In genomic region chr1:12524266-12524665, GRCh38 we compare ENCODE assay signal across 25 cellular contexts.
DNase-seq lines count a peak whose midpoint lies in the region; ATAC-seq and TF ChIP-seq lines count a peak whose summit lies in the region.
"Had no signal": no experiment of that assay in that cellular context is flagged by ENCODE, and none has a peak within 500 bp of the region (broad histone marks: within the 10 kb centered on the region; RNA-seq: fewer than 3 reads in every experiment).

No MANE protein-coding gene starts in this region.

- intact Hi-C loops in HCT116 (cut with micrococcal nuclease) (no loop called here), right lobe of liver (cut with DNase I) (loop anchor here (10.0 kb wide), 1 partner anchor 69 kb away; no protein-coding TSS in a partner anchor), gastrocnemius medialis (cut with DNase I; ENCODE audit: low total_unique reads) (no loop called here), lower lobe of right lung (cut with DNase I) (no loop called here)

- no peaks in the 10 kb centered on the region for H3K36me3 ChIP-seq in HCT116 (ENCODE audit: control insufficient read depth in 1 of 2, insufficient read depth in 2 of 2, low read length in 2 of 2)
- H3K36me3 ChIP-seq in right lobe of liver = no peaks in the 10 kb centered on the region
- no peaks in the 10 kb centered on the region for H3K36me3 ChIP-seq in gastrocnemius medialis
- H3K36me3 ChIP-seq in lower lobe of right lung = no peaks in the 10 kb centered on the region
- H3K36me3 ChIP-seq: SJSA1 had no signal

- peaks cover 2 to 19% (median 6%) of the 10 kb centered on the region in 3 donors for H3K4me1 Mint-ChIP-seq in T-cell

- H3K9me3 Mint-ChIP-seq in T-cell = peaks cover 0 to 4% (median 0%) of the 10 kb centered on the region in 3 donors

- no peaks in the 10 kb centered on the region for H3K27me3 Mint-ChIP-seq in T-cell
- H3K27me3 Mint-ChIP-seq: CD4-positive, alpha-beta memory T cell had no signal

- no peaks in the 10 kb centered on the region for H4K20me1 ChIP-seq in HCT116 (ENCODE audit: insufficient read depth)

- no peaks in the 10 kb centered on the region for H3K79me2 ChIP-seq in HCT116 (ENCODE audit: insufficient read depth, low read length)

- POLR2A ChIA-PET in HCT116 (lab: Charles Lee) (no interaction called here), T-cell (lab: Charles Lee) (no interaction called here)

- in situ Hi-C loops in gastrocnemius medialis (cut with MboI; ENCODE audit: low sequenced_read_pairs in 4 of 4) = no loop called here

- H3K4me3 ChIP-seq in HCT116 (replicated peaks in 1 of 2; ENCODE audit: low read depth in 1 of 2, low read length in 2 of 2) = no peak overlapping the region
- H3K4me3 ChIP-seq in right lobe of liver = no peak overlapping the region
- H3K4me3 ChIP-seq in gastrocnemius medialis = no peak overlapping the region
- H3K4me3 ChIP-seq in lower lobe of right lung = no peak overlapping the region
- H3K4me3 ChIP-seq: SJSA1 had no signal

- H3K4me1 ChIP-seq in HCT116 (ENCODE audit: control insufficient read depth in 1 of 2, insufficient read depth in 2 of 2, low read length in 2 of 2) (peaks cover 17 to 36% of the 10 kb centered on the region in 2 experiments; a peak in 3 of 4 replicates), right lobe of liver (peaks cover 0 to 53% (median 14%) of the 10 kb centered on the region in 4 donors), gastrocnemius medialis (peaks cover 17 to 21% of the 10 kb centered on the region in 2 donors), lower lobe of right lung (peaks cover 40% of the 10 kb centered on the region)

- H3K9me3 ChIP-seq in HCT116 (ENCODE audit: control insufficient read depth in 1 of 2, insufficient read depth in 1 of 2, low read depth in 1 of 2, low read length in 2 of 2) = no peaks in the 10 kb centered on the region
- no peaks in the 10 kb centered on the region for H3K9me3 ChIP-seq in right lobe of liver
- H3K9me3 ChIP-seq in gastrocnemius medialis = no peaks in the 10 kb centered on the region
- H3K9me3 ChIP-seq in lower lobe of right lung = no peaks in the 10 kb centered on the region
- H3K9me3 ChIP-seq: SJSA1 had no signal

- H3K27ac Mint-ChIP-seq in T-cell = peak overlapping the region; percentile 15 to 16

- H3K36me3 Mint-ChIP-seq in T-cell = peaks cover 6% of the 10 kb centered on the region
- H3K36me3 Mint-ChIP-seq: CD4-positive, alpha-beta memory T cell had no signal

- no peak overlapping the region for H3K4me2 ChIP-seq in HCT116 (ENCODE audit: low read length)

- TF ChIP-seq RAD21 in HCT116 (IDR thresholded peaks at IDR 0.05; ENCODE audit: low read depth) = no peak

- H3K27me3 ChIP-seq in HCT116 (ENCODE audit: insufficient read depth, low read length) = no peaks in the 10 kb centered on the region
- no peaks in the 10 kb centered on the region for H3K27me3 ChIP-seq in right lobe of liver
- H3K27me3 ChIP-seq in gastrocnemius medialis = no peaks in the 10 kb centered on the region
- no peaks in the 10 kb centered on the region for H3K27me3 ChIP-seq in lower lobe of right lung (ENCODE audit: low read depth)
- H3K27me3 ChIP-seq: SJSA1 had no signal

- no peaks in the 10 kb centered on the region for H3K9me2 ChIP-seq in HCT116 (ENCODE audit: insufficient read depth)

- no peak overlapping the region for H3K4me3 Mint-ChIP-seq in T-cell
- H3K4me3 Mint-ChIP-seq: CD4-positive, alpha-beta memory T cell had no signal

- WGBS in right lobe of liver (ENCODE audit: insufficient coverage, low coverage, low lambda C conversion rate, missing lambda C conversion rate) = 100% methylated on average over 2 of the region's 2 CpGs

- TF ChIP-seq POLR2A in HCT116 (IDR thresholded peaks at IDR 0.05; ENCODE audit: borderline replicate concordance, extremely low read depth, insufficient read depth, insufficient read length) (no peak), right lobe of liver (IDR thresholded peaks at IDR 0.05) (no peak), gastrocnemius medialis (IDR thresholded peaks at IDR 0.05) (no peak)

- H2AFZ ChIP-seq in HCT116 (ENCODE audit: low read depth, low read length, poor library complexity, severe bottlenecking) = no peak overlapping the region

- no TSS peak for BruUV-seq in HCT116 (replicated peaks; lab: Mats Ljungman, UMichigan)

- DNase-seq in HCT116 (ENCODE audit: low read depth, low spot score) = no peak
- DNase-seq in T-cell = no peak
- no peak for DNase-seq in right lobe of liver
- DNase-seq in gastrocnemius medialis = no peak
- DNase-seq in lower lobe of right lung = no peak
- no peak for DNase-seq in NCI-H345 treated with DMSO at 0.1 percent for 48 hours (lab: John Stamatoyannopoulos, UW; ENCODE audit: unreplicated experiment)
- DNase-seq: C1 segment of cervical spinal cord; CD4-positive, alpha-beta memory T cell; COR-L47; DMS53; HCEC 1CT; Kasumi-1; NCI-H1105; NCI-H1436 treated with DMSO at 0.1 percent for 48 hours; NCI-H187 treated with DMSO at 0.1 percent for 48 hours; NCI-H2107; NCI-H446 treated with DMSO at 0.1 percent for 48 hours; NCI-H526; NCI-H82; NK-92 treated with Interleukin-12 subunit alpha and Interleukin-12 subunit beta, amount 100 ng/mL, for 24 hours; PC-3; Right ventricle myocardium superior; RPMI8226 had no signal

- RAD21 ChIA-PET in HCT116 (lab: Charles Lee; ENCODE audit: low non-redundant PET in 1 of 2, low total read pairs in 2 of 2, uncharacterized antibody in 2 of 2, unreplicated experiment in 2 of 2) = no interaction called here

- CTCF ChIA-PET in HCT116 (lab: Charles Lee) = no interaction called here
- CTCF ChIA-PET in T-cell (lab: Charles Lee) = no interaction called here

- TF ChIP-seq CTCF in HCT116 (IDR thresholded peaks at IDR 0.05 in 2 of 3, conservative IDR thresholded peaks at IDR 0.05 in 1 of 3; ENCODE audit: borderline replicate concordance in 1 of 3, insufficient read depth in 1 of 3, low read depth in 2 of 3, low read length in 2 of 3) (no peak), right lobe of liver (IDR thresholded peaks at IDR 0.05) (no peak), gastrocnemius medialis (IDR thresholded peaks at IDR 0.05 in 4 of 5, conservative IDR thresholded peaks at IDR 0.05 in 1 of 5) (no peak), lower lobe of right lung (IDR thresholded peaks at IDR 0.05) (no peak)

- no peak overlapping the region for H3K9ac ChIP-seq in HCT116 (ENCODE audit: low read length)

- H3K27ac ChIP-seq in HCT116 (ENCODE audit: low read depth, low read length) = no peak overlapping the region
- peak overlapping the region; percentile 52 to 95 (median 55) for H3K27ac ChIP-seq in right lobe of liver
- H3K27ac ChIP-seq in gastrocnemius medialis = peak overlapping the region; percentile 11 to 80 (median 74)
- no peak overlapping the region for H3K27ac ChIP-seq in lower lobe of right lung
- H3K27ac ChIP-seq: SJSA1 had no signal

- ATAC-seq in HCT116 (no peak), T-cell (replicated peaks in 1 of 4) (no peak), right lobe of liver (no peak), gastrocnemius medialis (no peak), lower lobe of right lung (no peak), HG03135 (IDR thresholded peaks at IDR 0.05; ENCODE audit: unreplicated experiment) (no peak)
- ATAC-seq: PC-3 had no signal

TF ChIP-seq in HCT116, 20 proteins besides CTCF, POLR2A, EP300 and RAD21:
- TF ChIP-seq CBX3 (IDR thresholded peaks at IDR 0.05; ENCODE audit: low read depth) (0 out of 2 replicates have a peak, but pooled peaks have one; percentile 13), POLR2AphosphoS5 (IDR thresholded peaks at IDR 0.05; ENCODE audit: low read depth, low read length) (no peak)

Comparison
In these comparisons a context has a peak if more than half of its experiments do, and no peak if none do; other contexts are left out.
1. H3K27ac ChIP-seq: peak in right lobe of liver (3 of 3) and gastrocnemius medialis (4 of 4); none in HCT116 (single experiment) and lower lobe of right lung (single experiment).
2. intact Hi-C loops: an anchor here in right lobe of liver (10.0 kb wide); none called in HCT116, gastrocnemius medialis and lower lobe of right lung.